In the genomic region with DNA sequence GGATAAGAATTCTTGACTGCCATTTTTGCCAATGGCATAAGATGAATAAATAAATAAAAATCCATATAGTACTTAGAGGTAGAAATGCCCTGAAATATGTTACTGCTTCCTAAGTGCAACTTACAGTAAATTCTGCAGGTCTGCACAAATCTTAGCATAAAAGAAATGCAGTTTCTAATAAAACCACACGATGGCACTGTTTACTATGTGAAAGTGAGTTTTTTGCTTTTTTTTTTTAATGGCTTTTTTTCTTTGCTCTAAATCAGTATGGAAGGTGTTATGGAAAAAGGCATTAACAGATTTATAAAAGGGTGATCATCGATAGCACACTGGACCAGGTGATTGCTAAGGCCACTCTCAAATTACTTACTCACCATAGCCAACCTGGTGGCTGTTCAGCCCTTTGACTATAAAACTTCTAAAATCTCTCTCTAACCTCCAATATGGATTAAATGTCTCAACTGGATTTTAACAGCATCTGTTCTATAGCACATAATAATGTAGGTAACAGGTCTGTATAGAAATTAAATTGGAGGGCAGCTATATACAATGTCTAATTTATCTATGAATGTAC, we compare ENCODE assay signal across 8 cellular contexts. TPM values are rescaled to one million over a fixed set of nuclear protein-coding genes. Genes with fewer than 3 reads are reported as not detected.
A peak's percentile ranks its signal among the peaks of the same experiment; 100 is the strongest.
DNase-seq lines count a peak whose midpoint lies in the region; ATAC-seq and TF ChIP-seq lines count a peak whose summit lies in the region.

No MANE protein-coding gene starts in this region.

- no peaks in the 10 kb centered on the region for H3K36me3 ChIP-seq in naive thymus-derived CD4-positive, alpha-beta T cell (ENCODE audit: control insufficient read depth in 2 of 3, insufficient read depth in 3 of 3, low read length in 3 of 3)

- DNase-seq in AG09309 (ENCODE audit: low read depth) (no peak), GM20000 (ENCODE audit: low spot score) (peak; percentile 9), NOMO-1 treated with DMSO at 0.1 percent for 48 hours (lab: John Stamatoyannopoulos, UW; ENCODE audit: unreplicated experiment) (peak; percentile 39), coronary artery (ENCODE audit: low spot score) (no peak), ureter (ENCODE audit: low spot score) (no peak)
- peak in 6 of 9 donors; percentile 13 to 54 (median 44) for DNase-seq in naive thymus-derived CD4-positive, alpha-beta T cell
- DNase-seq in activated CD4-positive, alpha-beta memory T cell treated with anti-CD3 and anti-CD28 coated beads for 36 hours: no peak

- CTCF ChIA-PET in naive thymus-derived CD4-positive, alpha-beta T cell (lab: Charles Lee): interaction anchor here (0.9 to 1.6 kb wide), 4 partner anchors 83 to 867 kb away, joined by 3 to 7 read pairs (median 3); no protein-coding TSS in a partner anchor
- CTCF ChIA-PET in activated CD4-positive, alpha-beta memory T cell treated with anti-CD3 and anti-CD28 coated beads for 36 hours (lab: Charles Lee): interaction anchor here (0.5 to 2.3 kb wide), 11 partner anchors 9 to 775 kb away, joined by 3 to 11 read pairs (median 4); no protein-coding TSS in a partner anchor

- ATAC-seq in naive thymus-derived CD4-positive, alpha-beta T cell: peak; percentile 63
- ATAC-seq in GM19328 (IDR thresholded peaks at IDR 0.05; ENCODE audit: unreplicated experiment): no peak

- no peaks in the 10 kb centered on the region for H3K9me3 Mint-ChIP-seq in naive thymus-derived CD4-positive, alpha-beta T cell
- H3K9me3 Mint-ChIP-seq in activated CD4-positive, alpha-beta memory T cell treated with anti-CD3 and anti-CD28 coated beads for 36 hours: no peaks in the 10 kb centered on the region

- H3K4me3 ChIP-seq in AG09309 (ENCODE audit: control insufficient read depth, low read depth, low read length) (no peak overlapping the region), coronary artery (no peak overlapping the region)
- no peak overlapping the region for H3K4me3 ChIP-seq in naive thymus-derived CD4-positive, alpha-beta T cell (ENCODE audit: low read length)

- H3K36me3 Mint-ChIP-seq in naive thymus-derived CD4-positive, alpha-beta T cell: peaks cover 0 to 2% (median 0%) of the 10 kb centered on the region in 5 donors
- H3K36me3 Mint-ChIP-seq in activated CD4-positive, alpha-beta memory T cell treated with anti-CD3 and anti-CD28 coated beads for 36 hours: peaks cover 2% of the 10 kb centered on the region

- no peaks in the 10 kb centered on the region for H3K27me3 ChIP-seq in naive thymus-derived CD4-positive, alpha-beta T cell (ENCODE audit: control insufficient read depth in 2 of 2, insufficient read depth in 2 of 2, low read length in 2 of 2)

- H3K9me3 ChIP-seq in naive thymus-derived CD4-positive, alpha-beta T cell (ENCODE audit: control insufficient read depth in 2 of 3, low read length in 3 of 3): no peaks in the 10 kb centered on the region

- peaks cover 0 to 4% (median 0%) of the 10 kb centered on the region in 7 donors for H3K4me1 Mint-ChIP-seq in naive thymus-derived CD4-positive, alpha-beta T cell
- no peaks in the 10 kb centered on the region for H3K4me1 Mint-ChIP-seq in activated CD4-positive, alpha-beta memory T cell treated with anti-CD3 and anti-CD28 coated beads for 36 hours (ENCODE audit: low read depth)

- TF ChIP-seq CTCF in AG09309 (IDR thresholded peaks at IDR 0.05; ENCODE audit: control insufficient read depth, insufficient read depth, low read depth, low read length, missing control alignments): peak; percentile 48
- TF ChIP-seq CTCF in GM20000 (IDR thresholded peaks at IDR 0.05; ENCODE audit: extremely low read depth, missing control alignments): peak; percentile 12
- TF ChIP-seq CTCF in coronary artery (IDR thresholded peaks at IDR 0.05): peak; percentile 50

- POLR2A ChIA-PET in naive thymus-derived CD4-positive, alpha-beta T cell (lab: Charles Lee): no interaction called here
- POLR2A ChIA-PET in activated CD4-positive, alpha-beta memory T cell treated with anti-CD3 and anti-CD28 coated beads for 36 hours (lab: Charles Lee): no interaction called here

- no peak overlapping the region for H3K27ac ChIP-seq in coronary artery
- no peak overlapping the region for H3K27ac ChIP-seq in naive thymus-derived CD4-positive, alpha-beta T cell (ENCODE audit: low read depth, low read length)

- H3K4me3 Mint-ChIP-seq in naive thymus-derived CD4-positive, alpha-beta T cell: no peak overlapping the region
- no peak overlapping the region for H3K4me3 Mint-ChIP-seq in activated CD4-positive, alpha-beta memory T cell treated with anti-CD3 and anti-CD28 coated beads for 36 hours

- intact Hi-C loops in naive thymus-derived CD4-positive, alpha-beta T cell (cut with micrococcal nuclease): loop anchor here (1.0 to 2.0 kb wide), 7 partner anchors 45 to 866 kb away; partner anchors contain the start of gene AHI1 (in 2 of the 2)
- intact Hi-C loops in activated CD4-positive, alpha-beta memory T cell treated with anti-CD3 and anti-CD28 coated beads for 36 hours (cut with micrococcal nuclease): loop anchor here (1.0 to 10.0 kb wide), 3 partner anchors 46 to 775 kb away; partner anchors contain the start of gene AHI1

- no peaks in the 10 kb centered on the region for H3K4me1 ChIP-seq in naive thymus-derived CD4-positive, alpha-beta T cell (ENCODE audit: control insufficient read depth in 2 of 2, insufficient read depth in 2 of 2, low read length in 2 of 2)

- no peak overlapping the region for H3K27ac Mint-ChIP-seq in naive thymus-derived CD4-positive, alpha-beta T cell
- no peak overlapping the region for H3K27ac Mint-ChIP-seq in activated CD4-positive, alpha-beta memory T cell treated with anti-CD3 and anti-CD28 coated beads for 36 hours

- no peaks in the 10 kb centered on the region for H3K27me3 Mint-ChIP-seq in naive thymus-derived CD4-positive, alpha-beta T cell
- H3K27me3 Mint-ChIP-seq in activated CD4-positive, alpha-beta memory T cell treated with anti-CD3 and anti-CD28 coated beads for 36 hours: no peaks in the 10 kb centered on the region

RNA-seq across cellular contexts. Expression of gene AHI1, which starts 45.8 kb away (rescaled TPM):
- 10 to 100 TPM; 12.5 to 31.3 (median 26.3) TPM for total RNA-seq in naive thymus-derived CD4-positive, alpha-beta T cell
- 1 to 10 TPM; 1.9 to 4.3 TPM for polyA plus RNA-seq in naive thymus-derived CD4-positive, alpha-beta T cell
- 58.1 TPM for total RNA-seq in ureter
- total RNA-seq in activated CD4-positive, alpha-beta memory T cell treated with anti-CD3 and anti-CD28 coated beads for 36 hours: 10 to 100 TPM; 18.6 to 22.7 TPM

Comparison
In these comparisons a context has a peak if more than half of its experiments do, and no peak if none do; other contexts are left out.
1. DNase-seq: peak in GM20000 (single experiment), NOMO-1 treated with DMSO at 0.1 percent for 48 hours (single experiment) and naive thymus-derived CD4-positive, alpha-beta T cell (6 of 9); none in AG09309 (single experiment), coronary artery (single experiment), ureter (single experiment) and activated CD4-positive, alpha-beta memory T cell treated with anti-CD3 and anti-CD28 coated beads for 36 hours (single experiment).
2. Peak in every context shown above with its lines, with median percentiles within 50 percentile points of each other: CTCF ChIP-seq.